8 cellular contexts compared by ENCODE assay signal in genomic region chr11:61160487-61161189, GRCh38. TPM values are rescaled to one million over a fixed set of nuclear protein-coding genes. Genes with fewer than 3 reads are reported as not detected.
DNase-seq lines count a peak whose midpoint lies in the region; ATAC-seq, FAIRE-seq and TF ChIP-seq lines count a peak whose summit lies in the region.

No MANE protein-coding gene starts in this region.

- H3K4me3 Mint-ChIP-seq in activated CD4-positive, alpha-beta memory T cell treated with anti-CD3 and anti-CD28 coated beads, Interleukin-2, amount 10 ng/mL, durations not matched to agents 7 days and 5 days, result peak overlapping the region; percentile 74

- CTCF ChIA-PET in activated CD4-positive, alpha-beta memory T cell treated with anti-CD3 and anti-CD28 coated beads, Interleukin-2, amount 10 ng/mL, durations not matched to agents 7 days and 5 days (lab: Charles Lee), result interaction anchor here (0.7 to 1.9 kb wide), 2 partner anchors 26 to 34 kb away, joined by 5 to 6 read pairs; no protein-coding TSS in a partner anchor

- ATAC-seq in GM21447 (IDR thresholded peaks at IDR 0.05; ENCODE audit: unreplicated experiment), result no peak

- H3K27ac ChIP-seq in right atrium auricular region (peak overlapping the region; percentile 96 to 97), spleen (peak overlapping the region; percentile 82 to 99 (median 98))

- FAIRE-seq in RCC 7860 (lab: Jason Lieb, UNC), result no peak

- peaks cover 4% of the 10 kb centered on the region for H3K36me3 ChIP-seq in right atrium auricular region
- H3K36me3 ChIP-seq in spleen, result peaks cover 0 to 12% (median 0%) of the 10 kb centered on the region in 6 donors

- no peaks in the 10 kb centered on the region for H3K27me3 Mint-ChIP-seq in activated CD4-positive, alpha-beta memory T cell treated with anti-CD3 and anti-CD28 coated beads, Interleukin-2, amount 10 ng/mL, durations not matched to agents 7 days and 5 days

- peaks cover 3% of the 10 kb centered on the region for H3K9me3 Mint-ChIP-seq in activated CD4-positive, alpha-beta memory T cell treated with anti-CD3 and anti-CD28 coated beads, Interleukin-2, amount 10 ng/mL, durations not matched to agents 7 days and 5 days

- H3K4me3 ChIP-seq in right atrium auricular region, result peak overlapping the region; percentile 55 to 86
- peak overlapping the region; percentile 66 for H3K4me3 ChIP-seq in iPS-11a (ENCODE audit: low read depth, low read length)
- peak overlapping the region; percentile 35 to 85 (median 67) for H3K4me3 ChIP-seq in spleen

- POLR2A ChIA-PET in activated CD4-positive, alpha-beta memory T cell treated with anti-CD3 and anti-CD28 coated beads, Interleukin-2, amount 10 ng/mL, durations not matched to agents 7 days and 5 days (lab: Charles Lee), result interaction anchor here (0.9 to 1.5 kb wide), 2 partner anchors 201 to 244 kb away, joined by 4 read pairs; partner anchors contain the start of genes CYB561A3 and TMEM138

- H3K4me1 Mint-ChIP-seq in activated CD4-positive, alpha-beta memory T cell treated with anti-CD3 and anti-CD28 coated beads, Interleukin-2, amount 10 ng/mL, durations not matched to agents 7 days and 5 days, result peaks cover 48% of the 10 kb centered on the region

- H3K27me3 ChIP-seq in right atrium auricular region (no peaks in the 10 kb centered on the region), spleen (replicated peaks in 1 of 7) (no peaks in the 10 kb centered on the region)

- 16 to 22% (median 16%) methylated on average over 22 to 25 of the region's 25 CpGs for WGBS in spleen, 5 donors

- peaks cover 8% of the 10 kb centered on the region for H3K36me3 Mint-ChIP-seq in activated CD4-positive, alpha-beta memory T cell treated with anti-CD3 and anti-CD28 coated beads, Interleukin-2, amount 10 ng/mL, durations not matched to agents 7 days and 5 days (ENCODE audit: low read depth)

- DNase-seq in right atrium auricular region (ENCODE audit: low spot score) (no peak), cardiac septum (ENCODE audit: low spot score) (no peak), spleen (no peak), RCC 7860 (ENCODE audit: low spot score) (no peak), NK-92 (lab: John Stamatoyannopoulos, UW; ENCODE audit: unreplicated experiment) (no peak)
- no peak for DNase-seq in activated CD4-positive, alpha-beta memory T cell treated with anti-CD3 and anti-CD28 coated beads, Interleukin-2, amount 10 ng/mL, durations not matched to agents 7 days and 5 days

- intact Hi-C loops in cardiac septum (cut with DNase I) (loop anchor here (10.0 kb wide), 1 partner anchor 316 kb away; the partner anchor contains the start of gene CCDC86), spleen (cut with DNase I; ENCODE audit: low total_unique reads) (no loop called here)

- peak overlapping the region; percentile 76 for H3K27ac Mint-ChIP-seq in activated CD4-positive, alpha-beta memory T cell treated with anti-CD3 and anti-CD28 coated beads, Interleukin-2, amount 10 ng/mL, durations not matched to agents 7 days and 5 days

- TF ChIP-seq POLR2A in spleen (IDR thresholded peaks at IDR 0.05), result no peak

- TF ChIP-seq CTCF in right atrium auricular region (IDR thresholded peaks at IDR 0.05), result no peak
- TF ChIP-seq CTCF in spleen (IDR thresholded peaks at IDR 0.05 in 8 of 11, conservative IDR thresholded peaks at IDR 0.05 in 3 of 11), result no peak

- H3K9me3 ChIP-seq in right atrium auricular region (peaks cover 0 to under 1% of the 10 kb centered on the region in 2 donors), spleen (peaks cover 0 to 3% (median 1%) of the 10 kb centered on the region in 8 donors)

- H3K4me1 ChIP-seq in right atrium auricular region (peaks cover 0 to 33% of the 10 kb centered on the region in 2 donors), spleen (peaks cover 17 to 90% (median 66%) of the 10 kb centered on the region in 6 donors)

RNA-seq across cellular contexts. Expression of gene VPS37C, which starts 0.6 kb away (rescaled TPM):
- 10 to 100 TPM; 12.9 to 28.8 TPM for total RNA-seq in right atrium auricular region
- 19.6 TPM for total RNA-seq in cardiac septum
- total RNA-seq in activated CD4-positive, alpha-beta memory T cell treated with anti-CD3 and anti-CD28 coated beads, Interleukin-2, amount 10 ng/mL, durations not matched to agents 7 days and 5 days, result 1 to 10 TPM; 6.1 to 7.5 TPM
- 10 to 100 TPM; 15.7 to 32.3 (median 23.5) TPM for total RNA-seq in spleen
- polyA plus RNA-seq in spleen, result 10 to 100 TPM in 1 of 3 donors, 1 to 10 TPM in 2; 6.1 to 15.9 (median 8.9) TPM

RNA-seq across cellular contexts. Expression of gene PGA3, which starts 42.7 kb away (rescaled TPM):
- under 1 TPM; 0.33 to 0.55 TPM for total RNA-seq in right atrium auricular region
- 0.24 TPM for total RNA-seq in cardiac septum
- not detected for total RNA-seq in activated CD4-positive, alpha-beta memory T cell treated with anti-CD3 and anti-CD28 coated beads, Interleukin-2, amount 10 ng/mL, durations not matched to agents 7 days and 5 days
- total RNA-seq in spleen, result 1 to 10 TPM in 2 of 7 donors, under 1 TPM in 2, not detected in 3; 0.37 to 2.6 (median 1.2) TPM
- polyA plus RNA-seq in spleen, result under 1 TPM; 0.33 to 0.61 (median 0.54) TPM

RNA-seq across cellular contexts. Expression of gene CD5, which starts 58.3 kb away (rescaled TPM):
- total RNA-seq in right atrium auricular region, result 1 to 10 TPM in 1 of 2 donors, under 1 TPM in 1; 0.75 to 1.6 TPM
- total RNA-seq in cardiac septum, result not detected
- total RNA-seq in activated CD4-positive, alpha-beta memory T cell treated with anti-CD3 and anti-CD28 coated beads, Interleukin-2, amount 10 ng/mL, durations not matched to agents 7 days and 5 days, result 100 to 1,000 TPM; 359 to 373 TPM
- total RNA-seq in spleen, result 10 to 100 TPM in 6 of 7 donors, 1 to 10 TPM in 1; 9.2 to 27.4 (median 18.3) TPM
- 1 to 10 TPM; 2.7 to 6.3 (median 4.9) TPM for polyA plus RNA-seq in spleen

Comparison
In these comparisons a context has a peak if more than half of its experiments do, and no peak if none do; other contexts are left out.
1. RNA of gene CD5, which starts 58.3 kb away (total RNA-seq): 359 to 373 TPM in activated CD4-positive, alpha-beta memory T cell treated with anti-CD3 and anti-CD28 coated beads, Interleukin-2, amount 10 ng/mL, durations not matched to agents 7 days and 5 days; 9.2 to 27.4 TPM in spleen, 0.75 to 1.6 TPM in right atrium auricular region and not detected in cardiac septum (single experiment); every median in the first group is over 10 times any median in the second.
2. Peak in every context shown above with its lines, with median percentiles within 50 percentile points of each other: H3K4me3 ChIP-seq.